1 cellular context compared by ENCODE assay signal in the genomic region with DNA sequence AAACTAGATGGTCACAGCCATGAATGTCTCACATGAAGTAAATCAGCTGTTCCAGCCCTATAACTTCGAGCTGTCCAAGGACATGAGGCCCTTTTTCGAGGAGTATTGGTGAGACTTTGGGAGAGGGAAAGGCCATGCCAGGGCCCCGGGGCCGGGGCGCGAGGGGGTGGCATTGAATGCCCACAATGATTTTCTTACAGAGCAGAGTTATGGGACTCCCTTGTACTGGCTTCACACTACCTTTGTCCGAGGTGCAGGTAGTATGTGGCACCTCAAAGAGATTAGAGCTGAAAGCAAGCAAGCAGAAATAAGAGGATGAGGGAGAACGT.
TF ChIP-seq lines count a peak whose summit lies in the region.

No MANE protein-coding gene starts in this region.

TF ChIP-seq in HEK293T, 16 proteins besides CTCF, POLR2A, EP300 and RAD21 (continued from another document):
- no peak for TF ChIP-seq TARDBP (IDR thresholded peaks at IDR 0.05)
